ENCODE assay signal across 8 cellular contexts in the genomic region with DNA sequence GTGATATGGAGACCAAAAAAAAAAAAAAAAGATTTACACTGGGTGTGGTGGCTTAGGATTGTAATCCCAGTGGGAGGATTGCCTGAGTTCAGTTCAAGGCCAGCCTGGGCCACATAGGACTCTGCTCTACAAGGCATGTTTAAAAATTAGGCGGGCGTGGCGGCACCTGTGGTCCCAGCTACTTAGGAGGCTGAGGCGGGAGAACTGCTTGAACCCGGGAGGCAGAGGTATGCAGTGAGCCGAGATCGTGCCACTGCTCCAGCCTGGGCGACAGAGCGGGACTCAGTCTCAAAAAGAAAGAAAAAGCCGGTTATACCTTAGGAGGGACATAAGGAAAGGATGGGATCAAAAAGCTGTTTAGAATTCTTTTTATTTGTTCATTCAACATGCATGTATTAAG. TPM values are rescaled to one million over a fixed set of nuclear protein-coding genes. Genes with fewer than 3 reads are reported as not detected.
A peak's percentile ranks its signal among the peaks of the same experiment; 100 is the strongest.
DNase-seq lines count a peak whose midpoint lies in the region; ATAC-seq and TF ChIP-seq lines count a peak whose summit lies in the region.

No MANE protein-coding gene starts in this region.

- H3K4me2 ChIP-seq in MM.1S (ENCODE audit: low read depth, low read length) (peak overlapping the region; percentile 52; the same call in 1 of the 2 replicates), trophoblast cell (ENCODE audit: low read length) (peak overlapping the region; percentile 96)

- peak overlapping the region; percentile 74 to 91 (median 82) for H3K4me3 Mint-ChIP-seq in CD4-positive, alpha-beta memory T cell

- H3K79me2 ChIP-seq in MM.1S (ENCODE audit: low read length) (no peaks in the 10 kb centered on the region), trophoblast cell (ENCODE audit: control insufficient read depth, insufficient read depth, low read length, poor library complexity) (no peaks in the 10 kb centered on the region)

- no peaks in the 10 kb centered on the region for H3K9me3 Mint-ChIP-seq in CD4-positive, alpha-beta memory T cell

- H3K9ac ChIP-seq in MM.1S (ENCODE audit: low read length), result no peak overlapping the region
- no peak overlapping the region for H3K9ac ChIP-seq in trophoblast cell (ENCODE audit: low read length)

- peaks cover 5 to 16% (median 11%) of the 10 kb centered on the region in 4 donors for H3K4me1 Mint-ChIP-seq in CD4-positive, alpha-beta memory T cell

- H2BK5ac ChIP-seq in trophoblast cell (ENCODE audit: low read depth, low read length, poor library complexity), result no peak overlapping the region

- no peak overlapping the region for H3K4ac ChIP-seq in trophoblast cell (ENCODE audit: low read depth, low read length)

- H3K36me3 ChIP-seq in CD4-positive, alpha-beta memory T cell (ENCODE audit: insufficient read depth, low read length), result no peaks in the 10 kb centered on the region
- H3K36me3 ChIP-seq in MM.1S (replicated peaks; ENCODE audit: insufficient read depth, low read length) (no peaks in the 10 kb centered on the region), trophoblast cell (ENCODE audit: control insufficient read depth in 1 of 2, insufficient read depth in 2 of 2, low read length in 2 of 2) (peaks cover 6 to 9% of the 10 kb centered on the region in 2 experiments)

- peak overlapping the region; percentile 41 for H3K27ac ChIP-seq in CD4-positive, alpha-beta memory T cell (ENCODE audit: low read depth, low read length)
- no peak overlapping the region for H3K27ac ChIP-seq in MM.1S (ENCODE audit: low read length)
- H3K27ac ChIP-seq in trophoblast cell (ENCODE audit: low read depth, low read length), result no peak overlapping the region

- H3K27me3 ChIP-seq in CD4-positive, alpha-beta memory T cell (ENCODE audit: insufficient read depth, low read length), result no peaks in the 10 kb centered on the region
- H3K27me3 ChIP-seq in MM.1S (replicated peaks; ENCODE audit: insufficient read depth, low read length) (no peaks in the 10 kb centered on the region), trophoblast cell (ENCODE audit: insufficient read depth, low read length) (no peaks in the 10 kb centered on the region)

- intact Hi-C loops in CD4-positive, alpha-beta memory T cell (cut with micrococcal nuclease), result loop anchor here (2.0 to 10.0 kb wide), 3 partner anchors 57 to 243 kb away; no protein-coding TSS in a partner anchor

- no peak overlapping the region for H2BK12ac ChIP-seq in trophoblast cell (ENCODE audit: low read length)

- CTCF ChIA-PET in CD4-positive, alpha-beta memory T cell (lab: Charles Lee; ENCODE audit: partially characterized antibody), result interaction anchor here (0.6 to 2.5 kb wide), 4 partner anchors 10 to 216 kb away, joined by 3 to 13 read pairs (median 8); no protein-coding TSS in a partner anchor

- H3K4me1 ChIP-seq in CD4-positive, alpha-beta memory T cell (ENCODE audit: insufficient read depth, low read length), result peaks cover 13% of the 10 kb centered on the region
- H3K4me1 ChIP-seq in MM.1S (ENCODE audit: low read length), result no peaks in the 10 kb centered on the region
- peaks cover 10 to 11% of the 10 kb centered on the region in 2 experiments for H3K4me1 ChIP-seq in trophoblast cell (ENCODE audit: control insufficient read depth in 1 of 2, insufficient read depth in 2 of 2, low read length in 2 of 2)

- TF ChIP-seq CTCF in MM.1S (IDR thresholded peaks at IDR 0.05; ENCODE audit: low read length), result no peak
- no peak for TF ChIP-seq CTCF in epithelial cell of esophagus (IDR thresholded peaks at IDR 0.05; ENCODE audit: insufficient read depth, low read depth, low read length, missing control alignments)

- no peaks in the 10 kb centered on the region for H3K79me1 ChIP-seq in trophoblast cell (ENCODE audit: low read length)

- H3K9me3 ChIP-seq in CD4-positive, alpha-beta memory T cell (ENCODE audit: control insufficient read depth in 1 of 2, low read length in 2 of 2), result no peaks in the 10 kb centered on the region
- H3K9me3 ChIP-seq in MM.1S (replicated peaks; ENCODE audit: insufficient read depth, low read length), result no peaks in the 10 kb centered on the region
- H3K9me3 ChIP-seq in trophoblast cell (ENCODE audit: insufficient read depth, low read depth, low read length), result no peaks in the 10 kb centered on the region

- ATAC-seq in GM18907 (IDR thresholded peaks at IDR 0.05; ENCODE audit: unreplicated experiment), result no peak
- ATAC-seq in HG02981 (IDR thresholded peaks at IDR 0.05; ENCODE audit: unreplicated experiment), result no peak

- WGBS in trophoblast cell (ENCODE audit: extremely low coverage, insufficient coverage, insufficient read length), result no CpG with 5 or more reads among the region's 10 CpGs

- H4K12ac ChIP-seq in trophoblast cell (ENCODE audit: low read depth, low read length), result peak overlapping the region; percentile 81

- no peak overlapping the region for H3K18ac ChIP-seq in trophoblast cell (ENCODE audit: low read length)

- no peaks in the 10 kb centered on the region for H3K27me3 Mint-ChIP-seq in CD4-positive, alpha-beta memory T cell

- no peaks in the 10 kb centered on the region for H3F3A ChIP-seq in MM.1S (ENCODE audit: insufficient read depth, low read length)

- H4K91ac ChIP-seq in trophoblast cell (ENCODE audit: low read depth, low read length), result no peak overlapping the region

- no peak overlapping the region for H2BK120ac ChIP-seq in trophoblast cell (ENCODE audit: insufficient read depth, low read length, poor library complexity)

- H2AFZ ChIP-seq in MM.1S (ENCODE audit: low read length) (no peak overlapping the region), trophoblast cell (ENCODE audit: insufficient read depth, low read length, poor library complexity) (no peak overlapping the region)

- no peak overlapping the region for H4K8ac ChIP-seq in trophoblast cell (ENCODE audit: low read depth, low read length)

- DNase-seq in CD4-positive, alpha-beta memory T cell, result peak in 2 of 5 donors; percentile 2 to 26
- DNase-seq in MM.1S (no peak), epithelial cell of esophagus (ENCODE audit: low read depth) (no peak), trophoblast cell (peak in 1 of 2 donors; percentile 13), NOMO-1 treated with dmso at 0.1 percent for 144 hours (lab: John Stamatoyannopoulos, UW; ENCODE audit: unreplicated experiment) (no peak), NCI-H345 treated with DMSO at 0.1 percent for 48 hours (lab: John Stamatoyannopoulos, UW; ENCODE audit: unreplicated experiment) (no peak)

- POLR2A ChIA-PET in CD4-positive, alpha-beta memory T cell (lab: Charles Lee; ENCODE audit: partially characterized antibody), result interaction anchor here (0.7 to 1.2 kb wide), 3 partner anchors 11 to 85 kb away, joined by 3 to 4 read pairs (median 3); a partner anchor contains a TSS

- no peak overlapping the region for H2AK5ac ChIP-seq in trophoblast cell (ENCODE audit: low read length)

- peaks cover 4 to 7% of the 10 kb centered on the region in 2 donors for H3K36me3 Mint-ChIP-seq in CD4-positive, alpha-beta memory T cell

- H4K20me1 ChIP-seq in MM.1S (ENCODE audit: insufficient read depth, low read length), result no peaks in the 10 kb centered on the region

- H3K14ac ChIP-seq in trophoblast cell (ENCODE audit: low read length), result no peak overlapping the region

- peak overlapping the region in 1 of 2 donors; percentile 60 for H3K4me3 ChIP-seq in CD4-positive, alpha-beta memory T cell (ENCODE audit: low read length in 2 of 2)
- H3K4me3 ChIP-seq in MM.1S (ENCODE audit: low read length) (0 out of 2 replicates have a peak overlapping the region, but pooled peaks have one; percentile 17), epithelial cell of esophagus (ENCODE audit: low read length) (peak overlapping the region; percentile 49), trophoblast cell (ENCODE audit: low read depth, low read length) (no peak overlapping the region)

- H3K27ac Mint-ChIP-seq in CD4-positive, alpha-beta memory T cell, result peak overlapping the region; percentile 73 to 87 (median 83)

- H3K9me2 ChIP-seq in MM.1S (replicated peaks; ENCODE audit: insufficient read depth, low read length), result no peaks in the 10 kb centered on the region

- H3K23ac ChIP-seq in trophoblast cell (ENCODE audit: low read length), result no peak overlapping the region

RNA-seq across cellular contexts. Expression of a gene that starts 0.7 kb away (rescaled TPM):
- 1 to 10 TPM; 4.5 to 4.9 TPM for total RNA-seq in CD4-positive, alpha-beta memory T cell
- under 1 TPM in 1 of 2 donors, not detected in 1; 0.14 TPM for polyA plus RNA-seq in CD4-positive, alpha-beta memory T cell
- polyA plus RNA-seq in trophoblast cell (2013), result 4.4 and 4.5 TPM in 2 replicates

RNA-seq across cellular contexts. Expression of a gene that starts 58.3 kb away (rescaled TPM):
- 100 to 1,000 TPM; 225 to 231 TPM for total RNA-seq in CD4-positive, alpha-beta memory T cell
- 10 to 100 TPM; 92.1 to 98.6 TPM for polyA plus RNA-seq in CD4-positive, alpha-beta memory T cell
- polyA plus RNA-seq in trophoblast cell (2013), result 286 and 295 TPM in 2 replicates
